In genomic region chr15:50685976-50686467, GRCh38 we compare ENCODE assay signal across 8 cellular contexts. TPM values are rescaled to one million over a fixed set of nuclear protein-coding genes. Genes with fewer than 3 reads are reported as not detected.
DNase-seq lines count a peak whose midpoint lies in the region; ATAC-seq and TF ChIP-seq lines count a peak whose summit lies in the region.

No MANE protein-coding gene starts in this region.

- ATAC-seq in GM19438 (IDR thresholded peaks at IDR 0.05; ENCODE audit: low read depth, unreplicated experiment) (peak; percentile 49), HG03520 (IDR thresholded peaks at IDR 0.05; ENCODE audit: unreplicated experiment) (peak; percentile 45)

- TF ChIP-seq EP300 in ovary (IDR thresholded peaks at IDR 0.05), result no peak
- no peak for TF ChIP-seq EP300 in transverse colon (IDR thresholded peaks at IDR 0.05; ENCODE audit: low read depth)

- H3K36me3 ChIP-seq in ovary (no peaks in the 10 kb centered on the region), transverse colon (no peaks in the 10 kb centered on the region)

- TF ChIP-seq CTCF in glutamatergic neuron (IDR thresholded peaks at IDR 0.05; ENCODE audit: partially characterized antibody, unreplicated experiment), result no peak
- TF ChIP-seq CTCF in ovary (IDR thresholded peaks at IDR 0.05), result no peak
- peak in 1 of 5 experiments; percentile 8 for TF ChIP-seq CTCF in transverse colon (IDR thresholded peaks at IDR 0.05)

- H3K27me3 Mint-ChIP-seq in glutamatergic neuron (ENCODE audit: unreplicated experiment), result peaks cover 8% of the 10 kb centered on the region

- H3K27ac ChIP-seq in ovary, result peak overlapping the region; percentile 70 to 94
- H3K27ac ChIP-seq in transverse colon, result peak overlapping the region; percentile 86 to 96 (median 96)

- DNase-seq in CMK (ENCODE audit: low read depth), result peak; percentile 22
- DNase-seq in RPMI7951 (ENCODE audit: low read depth), result peak; percentile 42
- peak; percentile 80 for DNase-seq in activated naive CD4-positive, alpha-beta T cell treated with Interleukin-2 at 50 U/mL for 16 hours
- DNase-seq in glutamatergic neuron, result peak; percentile 67
- peak; percentile 54 to 73 (median 59) for DNase-seq in ovary
- DNase-seq in transverse colon, result peak; percentile 64

- peaks cover 15% of the 10 kb centered on the region for H3K4me1 Mint-ChIP-seq in glutamatergic neuron (ENCODE audit: low read depth, unreplicated experiment)

- peak overlapping the region; percentile 90 for H3K4me3 Mint-ChIP-seq in glutamatergic neuron (ENCODE audit: unreplicated experiment)

- no peaks in the 10 kb centered on the region for H3K36me3 Mint-ChIP-seq in glutamatergic neuron (ENCODE audit: unreplicated experiment)

- 0% methylated on average over 30 of the region's 30 CpGs for WGBS in ovary, 3 donors
- 0% methylated on average over 1 to 23 of the region's 30 CpGs for WGBS in transverse colon (ENCODE audit: low coverage in 1 of 2), 2 donors

- peaks cover 8% of the 10 kb centered on the region for H3K9me3 Mint-ChIP-seq in glutamatergic neuron (ENCODE audit: unreplicated experiment)

- intact Hi-C loops in ovary (cut with DNase I) (loop anchor here in 1 of 4 donors (10.0 kb wide), 1 partner anchor 219 kb away; the partner anchor contains the start of gene AP4E1), transverse colon (cut with DNase I; ENCODE audit: low total_unique reads) (loop anchor here (10.0 kb wide), 2 partner anchors 189 to 219 kb away; partner anchors contain the start of gene AP4E1)

- H3K27me3 ChIP-seq in ovary, result no peaks in the 10 kb centered on the region
- no peaks in the 10 kb centered on the region for H3K27me3 ChIP-seq in transverse colon

- H3K27ac Mint-ChIP-seq in glutamatergic neuron (ENCODE audit: unreplicated experiment), result peak overlapping the region; percentile 92

- TF ChIP-seq POLR2A in ovary (IDR thresholded peaks at IDR 0.05) (no peak), transverse colon (IDR thresholded peaks at IDR 0.05) (no peak)

- H3K9me3 ChIP-seq in ovary, result no peaks in the 10 kb centered on the region
- H3K9me3 ChIP-seq in transverse colon, result no peaks in the 10 kb centered on the region

- H3K4me3 ChIP-seq in ovary, result peak overlapping the region; percentile 73
- peak overlapping the region; percentile 65 to 83 (median 71) for H3K4me3 ChIP-seq in transverse colon

- H3K4me1 ChIP-seq in ovary (ENCODE audit: insufficient read depth), result no peaks in the 10 kb centered on the region
- peaks cover 12 to 48% (median 20%) of the 10 kb centered on the region in 4 donors for H3K4me1 ChIP-seq in transverse colon

- in situ Hi-C loops in transverse colon (cut with MboI; ENCODE audit: low pct_ligation_motif_present in 1 of 4, low pct_unique_long_range_greater_than_20kb in 1 of 4, low sequenced_read_pairs in 3 of 4), result loop anchor here in 3 of 4 donors (10.0 kb wide), 1 partner anchor 199 kb away; no protein-coding TSS in a partner anchor

RNA-seq across cellular contexts. Expression of gene TRPM7, which starts 0.6 kb away (rescaled TPM):
- 31.8 and 36.4 TPM in 2 replicates for total RNA-seq in RPMI7951 (2014; rRNA removed; shearing (Covaris generic))
- total RNA-seq in glutamatergic neuron (ENCODE audit: unreplicated experiment) (24.3 TPM), ovary (10 to 100 TPM; 25.2 to 57.2 (median 43.5) TPM), transverse colon (10 to 100 TPM; 47.4 to 96.5 (median 48.8) TPM)
- 10 to 100 TPM; 12.4 to 18.7 TPM for polyA plus RNA-seq in ovary

Comparison
In these comparisons a context has a peak if more than half of its experiments do, and no peak if none do; other contexts are left out.
1. Peak in every context shown above with its lines: DNase-seq, ATAC-seq, H3K4me3 ChIP-seq and H3K27ac ChIP-seq.
2. DNase-seq: peak in every context shown above with its lines; median percentile 80 in activated naive CD4-positive, alpha-beta T cell treated with Interleukin-2 at 50 U/mL for 16 hours; 67 in glutamatergic neuron; 64 in transverse colon; 59 in ovary; 42 in RPMI7951; 22 in CMK.